Comparison of ENCODE assay signal across 21 cellular contexts in the genomic region with DNA sequence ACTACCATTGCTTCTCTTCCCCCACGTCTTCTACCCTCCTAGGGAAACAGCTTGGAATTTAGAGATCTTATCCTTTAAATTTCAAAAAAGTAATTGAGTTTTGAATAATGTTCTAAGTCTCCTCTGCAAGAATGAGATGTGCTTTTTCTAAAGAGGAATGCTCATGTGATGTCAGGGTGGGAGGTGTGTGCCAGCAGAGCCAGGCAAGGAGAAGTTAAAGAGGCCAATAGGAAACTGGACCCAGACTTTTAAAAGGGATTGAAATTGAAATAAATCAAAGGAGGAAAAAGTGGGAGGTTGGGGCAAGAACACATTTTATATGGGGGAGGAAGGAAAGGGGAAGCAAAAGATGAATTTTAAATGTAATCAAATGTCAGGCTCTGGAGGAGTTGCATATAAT.
"Had no signal": no experiment of that assay in that cellular context is flagged by ENCODE, and none has a peak within 500 bp of the region (broad histone marks: within the 10 kb centered on the region; RNA-seq: fewer than 3 reads in every experiment).

No MANE protein-coding gene starts in this region.

- H3K27ac ChIP-seq: epithelial cell of prostate, gastrocnemius medialis, lower lobe of right lung, neutrophil, pancreas, right lobe of liver, thoracic aorta, tibial nerve, vagina had no signal

- H3K27ac Mint-ChIP-seq: endodermal cell; natural killer cell treated with Interleukin-12 subunit alpha and Interleukin-12 subunit beta and Interleukin-15 and Interleukin-18, amount 100 ng/mL, for 72 hours had no signal

- H3K4me3 Mint-ChIP-seq: neural crest cell had no signal

- H3K9me3 Mint-ChIP-seq: endodermal cell; natural killer cell treated with Interleukin-12 subunit alpha and Interleukin-12 subunit beta and Interleukin-15 and Interleukin-18, amount 100 ng/mL, for 72 hours; neural crest cell had no signal

- H3K4me1 Mint-ChIP-seq: endodermal cell, neural crest cell had no signal

- ATAC-seq: esophagus mucosa, gastrocnemius medialis, pancreas had no signal

- DNase-seq: cortex of kidney; effector CD4-positive, alpha-beta T cell; foreskin fibroblast; gastrocnemius medialis; left ventricle myocardium superior; lower lobe of right lung; pancreas; right lobe of liver; small intestine; stimulated activated CD4-positive, alpha-beta T cell treated with anti-CD3 and anti-CD28 coated beads, Interleukin-15, amount 100 ng/mL, for 24 hours; stimulated activated CD4-positive, alpha-beta T cell treated with anti-CD3 and anti-CD28 coated beads, Interleukin-2, amount 100 ng/mL, for 48 hours; stimulated activated naive CD4-positive, alpha-beta T cell had no signal

- H3K4me3 ChIP-seq: lower lobe of right lung, pancreas, right lobe of liver had no signal

- H3K36me3 Mint-ChIP-seq: natural killer cell treated with Interleukin-12 subunit alpha and Interleukin-12 subunit beta and Interleukin-15 and Interleukin-18, amount 100 ng/mL, for 72 hours had no signal
